Comparison of ENCODE assay signal across 30 cellular contexts in the genomic region with DNA sequence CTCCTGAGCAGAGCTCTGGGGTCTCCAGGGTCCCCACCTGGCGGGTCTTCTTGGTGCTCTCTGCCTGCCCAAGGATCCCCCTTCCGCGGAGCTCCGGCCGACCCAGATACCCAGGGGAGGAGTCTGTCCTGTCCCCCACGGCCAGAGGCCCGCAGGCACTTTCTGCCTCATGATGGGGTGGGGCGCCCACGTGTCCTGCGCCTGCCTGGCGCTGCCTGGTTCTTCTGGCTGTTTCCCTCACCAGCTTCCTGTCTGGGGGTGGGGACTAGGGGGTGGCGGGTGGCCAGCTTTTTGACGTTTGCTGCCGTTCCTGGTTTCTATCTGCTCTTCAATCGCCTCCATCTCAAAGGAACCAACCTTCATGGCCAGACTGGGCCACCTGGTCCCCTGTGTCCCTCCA.
"Had no signal": no experiment of that assay in that cellular context is flagged by ENCODE, and none has a peak within 500 bp of the region (broad histone marks: within the 10 kb centered on the region; RNA-seq: fewer than 3 reads in every experiment).

No MANE protein-coding gene starts in this region.

- H3K27ac ChIP-seq: ascending aorta, breast epithelium, cardiac muscle cell, colonic mucosa, dorsolateral prefrontal cortex, esophagus muscularis mucosa, gastroesophageal sphincter, heart right ventricle had no signal

- H3K27me3 ChIP-seq: ascending aorta, breast epithelium, cardiac muscle cell, colonic mucosa, dorsolateral prefrontal cortex, esophagus muscularis mucosa, gastroesophageal sphincter, heart right ventricle had no signal

- DNase-seq: activated CD4-positive, alpha-beta memory T cell treated with anti-CD3 and anti-CD28 coated beads, Interleukin-2, amount 10 ng/mL, durations not matched to agents 7 days and 5 days; activated CD4-positive, alpha-beta T cell treated with anti-CD3 and anti-CD28 coated beads for 1 hour; activated CD4-positive, alpha-beta T cell treated with anti-CD3 and anti-CD28 coated beads for 4 hours; activated CD4-positive, alpha-beta T cell treated with anti-CD3 and anti-CD28 coated beads, Interleukin-2, amount 10 ng/mL, durations not matched to agents 7 days and 5 days; activated CD4-positive, alpha-beta T cell treated with anti-CD3 and anti-CD28 coated beads, Interleukin-2, amount 50 U/mL, for 4 hours; activated CD8-positive, alpha-beta memory T cell treated with anti-CD3 and anti-CD28 coated beads, Interleukin-2, amount 50 U/mL, for 48 hours; activated gamma-delta T cell; activated naive CD4-positive, alpha-beta T cell; activated naive CD4-positive, alpha-beta T cell treated with anti-CD3 and anti-CD28 coated beads, Interleukin-2, amount 10 ng/mL, durations not matched to agents 7 days and 5 days; activated naive CD8-positive, alpha-beta T cell treated with anti-CD3 and anti-CD28 coated beads, Interleukin-2, amount 10 ng/mL, durations not matched to agents 7 days and 5 days; activated T-cell treated with anti-CD3 and anti-CD28 coated beads for 4 hours; activated T-cell treated with anti-CD3 and anti-CD28 coated beads, Interleukin-2, amount 50 U/mL, for 24 hours; activated T-cell treated with anti-CD3 and anti-CD28 coated beads, Interleukin-2, amount 50 U/mL, for 72 hours; central memory CD4-positive, alpha-beta T cell; cerebellar nuclear complex; colonic mucosa; dorsolateral prefrontal cortex; effector memory CD4-positive, alpha-beta T cell; endodermal cell; foreskin melanocyte; heart right ventricle; hippocampal formation; T-helper 17 cell; T1000 had no signal

- H3K4me1 ChIP-seq: ascending aorta, breast epithelium, colonic mucosa had no signal

- H3K9me3 ChIP-seq: ascending aorta, breast epithelium, colonic mucosa, esophagus muscularis mucosa, gastroesophageal sphincter, heart right ventricle had no signal

- H3K4me3 ChIP-seq: ascending aorta, breast epithelium, cardiac muscle cell, colonic mucosa, dorsolateral prefrontal cortex, esophagus muscularis mucosa, gastroesophageal sphincter, heart right ventricle had no signal

- ATAC-seq: activated naive CD4-positive, alpha-beta T cell treated with anti-CD3 and anti-CD28 coated beads, Interleukin-2, amount 50 U/mL, for 72 hours; activated T-cell treated with anti-CD3 and anti-CD28 coated beads, Interleukin-2, amount 50 U/mL, for 72 hours; gastroesophageal sphincter; heart right ventricle; T-helper 17 cell had no signal

- H3K36me3 ChIP-seq: ascending aorta, breast epithelium, cardiac muscle cell, colonic mucosa, esophagus muscularis mucosa, gastroesophageal sphincter, heart right ventricle had no signal
